8 cellular contexts compared by ENCODE assay signal in the genomic region with DNA sequence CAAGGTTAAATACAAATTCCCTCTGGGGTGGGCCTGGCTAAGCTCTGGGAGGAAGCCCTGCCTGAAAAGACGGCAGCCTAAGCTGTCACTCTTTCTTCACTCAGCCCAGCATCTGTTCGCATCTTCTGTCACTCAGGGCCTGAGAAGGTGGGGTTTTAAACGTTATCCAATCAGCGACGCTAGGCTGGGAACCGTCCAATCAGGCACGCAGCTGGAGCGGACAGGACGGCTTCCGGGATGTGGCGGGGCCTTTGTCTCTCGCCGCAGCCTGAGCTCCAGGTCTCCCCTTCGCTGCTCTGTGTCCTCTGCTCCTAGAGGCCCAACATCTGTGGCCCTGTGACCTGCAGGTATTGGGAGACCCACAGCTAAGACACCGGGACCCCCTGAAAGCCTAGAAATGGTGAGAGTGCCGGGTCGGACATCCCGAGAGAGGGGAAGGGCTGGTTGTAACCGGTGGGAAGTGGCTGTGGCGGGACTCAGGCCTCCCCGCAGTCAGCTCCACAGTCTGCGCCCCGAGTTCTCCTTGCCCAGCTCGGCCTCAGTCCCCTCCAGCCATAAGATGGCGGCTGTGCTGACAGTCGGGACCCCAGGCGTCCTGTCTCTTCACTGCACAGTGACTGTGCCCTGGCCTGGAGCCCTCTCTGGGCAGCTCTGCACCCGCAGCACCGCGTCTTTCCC. TPM values are rescaled to one million over a fixed set of nuclear protein-coding genes. Genes with fewer than 3 reads are reported as not detected.
DNase-seq lines count a peak whose midpoint lies in the region; ATAC-seq, FAIRE-seq and TF ChIP-seq lines count a peak whose summit lies in the region.

A gene (plus strand): TSS at position 254 of the 678 bp plus-strand sequence. CDS start 144 bp downstream, at position 398.

- no peak for TF ChIP-seq CTCF in ascending aorta (IDR thresholded peaks at IDR 0.05)
- no peak for TF ChIP-seq CTCF in uterus (IDR thresholded peaks at IDR 0.05)

- intact Hi-C loops in ascending aorta (cut with DNase I): loop anchor here (2.0 to 10.0 kb wide), 7 partner anchors 121 to 975 kb away; a partner anchor contains a TSS
- intact Hi-C loops in right cardiac atrium (cut with DNase I): no loop called here
- intact Hi-C loops in uterus (cut with DNase I; ENCODE audit: low total_unique reads): no loop called here

- TF ChIP-seq POLR2A in uterus (IDR thresholded peaks at IDR 0.05): peak in 1 of 2 donors; percentile 60

- peaks cover 0 to 5% of the 10 kb centered on the region in 2 donors for H3K4me1 ChIP-seq in ascending aorta
- H3K4me1 ChIP-seq in right cardiac atrium (ENCODE audit: control insufficient read depth, insufficient read depth, low read length): no peaks in the 10 kb centered on the region
- no peaks in the 10 kb centered on the region for H3K4me1 ChIP-seq in uterus

- H3K9me3 ChIP-seq in ascending aorta: no peaks in the 10 kb centered on the region
- no peaks in the 10 kb centered on the region for H3K9me3 ChIP-seq in right cardiac atrium (ENCODE audit: control insufficient read depth, low read length)
- H3K9me3 ChIP-seq in uterus: no peaks in the 10 kb centered on the region

- peaks cover 5 to 15% of the 10 kb centered on the region in 2 donors for H3K36me3 ChIP-seq in ascending aorta
- no peaks in the 10 kb centered on the region for H3K36me3 ChIP-seq in uterus

- WGBS in right cardiac atrium: under 1% methylated on average over 30 of the region's 30 CpGs

- ATAC-seq in HG02973 (IDR thresholded peaks at IDR 0.05; ENCODE audit: unreplicated experiment) (peak; percentile 98), right cardiac atrium (peak; percentile 99 to 100)

- H3K27ac ChIP-seq in ascending aorta: peak within 1 kb of the TSS; percentile 68 to 70
- peak within 1 kb of the TSS; percentile 46 for H3K27ac ChIP-seq in right cardiac atrium (ENCODE audit: low read length)
- H3K27ac ChIP-seq in uterus: peak within 1 kb of the TSS; percentile 71 to 77

- DNase-seq in GM18507 (ENCODE audit: extremely low spot score, insufficient read length, low read depth) (peak; percentile 45), NCI-H2029 treated with DMSO at 0.1 percent for 48 hours (lab: John Stamatoyannopoulos, UW) (peak; percentile 86), T-helper 22 cell (ENCODE audit: low read depth) (peak; percentile 74), ascending aorta (ENCODE audit: low spot score in 2 of 2) (peak; percentile 78 to 95), right cardiac atrium (peak; percentile 93 to 97 (median 95)), pulmonary artery endothelial cell (ENCODE audit: low read depth, low spot score) (peak; percentile 79), uterus (peak; percentile 92)

- FAIRE-seq in GM18507 (lab: Jason Lieb, UNC): peak; percentile 94

- H3K4me3 ChIP-seq in ascending aorta (peak within 1 kb of the TSS; percentile 74 to 82), right cardiac atrium (ENCODE audit: low read length) (peak within 1 kb of the TSS; percentile 53), uterus (peak within 1 kb of the TSS; percentile 67 to 69)

- H3K27me3 ChIP-seq in ascending aorta (no peaks in the 10 kb centered on the region), right cardiac atrium (ENCODE audit: control insufficient read depth, insufficient read depth) (no peaks in the 10 kb centered on the region), uterus (no peaks in the 10 kb centered on the region)

RNA-seq across cellular contexts. Expression of the gene that starts here (rescaled TPM):
- total RNA-seq in ascending aorta: 10.2 TPM
- 10 to 100 TPM in 1 of 4 donors, 1 to 10 TPM in 3; 8.0 to 12.5 (median 9.5) TPM for total RNA-seq in right cardiac atrium
- 6.2 TPM for polyA plus RNA-seq in right cardiac atrium
- total RNA-seq in pulmonary artery endothelial cell: 4.0 and 7.1 TPM in 2 replicates
- 10 to 100 TPM in 2 of 4 donors, 1 to 10 TPM in 2; 2.1 to 25.2 (median 11.8) TPM for total RNA-seq in uterus

Comparison
In these comparisons a context has a peak if more than half of its experiments do, and no peak if none do; other contexts are left out.
1. Peak in every context shown above with its lines: DNase-seq, ATAC-seq, H3K4me3 ChIP-seq and H3K27ac ChIP-seq.
2. DNase-seq: peak in every context shown above with its lines; median percentile 95 in right cardiac atrium; 92 in uterus; 86 in ascending aorta; 86 in NCI-H2029 treated with DMSO at 0.1 percent for 48 hours; 79 in pulmonary artery endothelial cell; 74 in T-helper 22 cell; 45 in GM18507.